ENCODE assay signal across 19 cellular contexts in genomic region chr1:160799641-160800040, GRCh38. TPM values are rescaled to one million over a fixed set of nuclear protein-coding genes. Genes with fewer than 3 reads are reported as not detected.
DNase-seq lines count a peak whose midpoint lies in the region; ATAC-seq and TF ChIP-seq lines count a peak whose summit lies in the region.
"Had no signal": no experiment of that assay in that cellular context is flagged by ENCODE, and none has a peak within 500 bp of the region (broad histone marks: within the 10 kb centered on the region; RNA-seq: fewer than 3 reads in every experiment).

No MANE protein-coding gene starts in this region.

- no peaks in the 10 kb centered on the region for H3K79me2 ChIP-seq in DND-41 (ENCODE audit: insufficient read depth, low read length)

- WGBS in aorta, 2 donors: 88 to 94% methylated on average over 5 of the region's 5 CpGs

- peaks cover 84% of the 10 kb centered on the region for H3K4me1 Mint-ChIP-seq in CD4-positive, alpha-beta T cell (ENCODE audit: low read depth)
- peaks cover 67% of the 10 kb centered on the region for H3K4me1 Mint-ChIP-seq in activated T-helper 17 cell treated with anti-CD3 and anti-CD28 coated beads, Interleukin-2, amount 50 U/mL, for 72 hours
- peaks cover 71 to 88% (median 86%) of the 10 kb centered on the region in 3 donors for H3K4me1 Mint-ChIP-seq in naive B cell

- DNase-seq in CD4-positive, alpha-beta T cell: no peak
- DNase-seq in DND-41 (no peak), naive B cell (no peak), NAMALWA (ENCODE audit: low spot score) (no peak), aorta (no peak)
- DNase-seq: activated gamma-delta T cell, GF-D8, NCI-H2107, NCI-H524 treated with DMSO at 0.1 percent for 48 hours, ovary, right cardiac atrium, SW 1271, trophoblast cell had no signal

- peak overlapping the region; percentile 97 for H3K4me3 Mint-ChIP-seq in CD4-positive, alpha-beta T cell
- H3K4me3 Mint-ChIP-seq in activated T-helper 17 cell treated with anti-CD3 and anti-CD28 coated beads, Interleukin-2, amount 50 U/mL, for 72 hours: peak overlapping the region; percentile 83
- peak overlapping the region; percentile 87 to 98 (median 92) for H3K4me3 Mint-ChIP-seq in naive B cell

- CTCF ChIA-PET in CD4-positive, alpha-beta T cell (lab: Charles Lee): interaction anchor here (0.7 to 1.5 kb wide), 4 partner anchors 20 to 72 kb away, joined by 3 to 5 read pairs (median 4); no protein-coding TSS in a partner anchor

- H3K4me1 ChIP-seq in DND-41 (ENCODE audit: insufficient read depth, low read length) (peaks cover 70% of the 10 kb centered on the region), aorta (ENCODE audit: control insufficient read depth in 1 of 2, insufficient read depth in 2 of 2, low read length in 2 of 2) (no peaks in the 10 kb centered on the region)

- TF ChIP-seq CTCF in CD4-positive, alpha-beta T cell (IDR thresholded peaks at IDR 0.05): no peak
- TF ChIP-seq CTCF in DND-41 (IDR thresholded peaks at IDR 0.05; ENCODE audit: borderline replicate concordance, extremely low read depth, low read length, poor library complexity, severe bottlenecking): no peak

- H3K4me3 ChIP-seq in DND-41 (ENCODE audit: low read depth in 1 of 2, low read length in 2 of 2): no peak overlapping the region
- H3K4me3 ChIP-seq in aorta (ENCODE audit: low read length in 2 of 2): no peak overlapping the region
- H3K4me3 ChIP-seq: GM12878, ovary had no signal

- ATAC-seq in CD4-positive, alpha-beta T cell (ENCODE audit: poor library complexity): no peak
- no peak for ATAC-seq in DND-41 (ENCODE audit: insufficient read depth, low read depth)
- ATAC-seq in activated T-helper 17 cell treated with anti-CD3 and anti-CD28 coated beads, Interleukin-2, amount 50 U/mL, for 72 hours (replicated peaks): no peak
- ATAC-seq in naive B cell (ENCODE audit: low read depth in 2 of 2): no peak
- ATAC-seq in GM21528 (IDR thresholded peaks at IDR 0.05; ENCODE audit: low FRiP score, unreplicated experiment): no peak
- no peak for ATAC-seq in aorta (ENCODE audit: low FRiP score)
- ATAC-seq: GM12878, right cardiac atrium, Right ventricle myocardium inferior had no signal

- POLR2A ChIA-PET in CD4-positive, alpha-beta T cell (lab: Charles Lee): interaction anchor here (0.6 to 4.8 kb wide), 7 partner anchors 12 to 112 kb away, joined by 3 to 23 read pairs (median 5); no protein-coding TSS in a partner anchor

- H3K27me3 Mint-ChIP-seq in CD4-positive, alpha-beta T cell: no peaks in the 10 kb centered on the region
- H3K27me3 Mint-ChIP-seq in activated T-helper 17 cell treated with anti-CD3 and anti-CD28 coated beads, Interleukin-2, amount 50 U/mL, for 72 hours: no peaks in the 10 kb centered on the region
- no peaks in the 10 kb centered on the region for H3K27me3 Mint-ChIP-seq in naive B cell

- no peaks in the 10 kb centered on the region for H3K9me3 Mint-ChIP-seq in CD4-positive, alpha-beta T cell
- no peaks in the 10 kb centered on the region for H3K9me3 Mint-ChIP-seq in activated T-helper 17 cell treated with anti-CD3 and anti-CD28 coated beads, Interleukin-2, amount 50 U/mL, for 72 hours
- peaks cover 0 to 7% (median 2%) of the 10 kb centered on the region in 7 donors for H3K9me3 Mint-ChIP-seq in naive B cell

- no peaks in the 10 kb centered on the region for H3K36me3 ChIP-seq in DND-41 (ENCODE audit: insufficient read depth, low read length)
- H3K36me3 ChIP-seq in aorta (ENCODE audit: control insufficient read depth in 1 of 2, insufficient read depth in 2 of 2, low read length in 1 of 2): no peaks in the 10 kb centered on the region
- H3K36me3 ChIP-seq: ovary had no signal

- H3K4me2 ChIP-seq in DND-41 (ENCODE audit: insufficient read depth, low read length): no peak overlapping the region

- H3K27ac ChIP-seq in CD4-positive, alpha-beta T cell (ENCODE audit: low read depth, low read length): peak overlapping the region; percentile 88
- peak overlapping the region; percentile 75 for H3K27ac ChIP-seq in DND-41 (ENCODE audit: low read length)
- H3K27ac ChIP-seq in aorta (ENCODE audit: low read depth in 1 of 2, low read length in 2 of 2): no peak overlapping the region
- H3K27ac ChIP-seq: ovary had no signal

- H3K9ac ChIP-seq in DND-41 (ENCODE audit: low read depth, low read length): no peak overlapping the region

- H3K36me3 Mint-ChIP-seq in CD4-positive, alpha-beta T cell (ENCODE audit: low read depth): peaks cover 82% of the 10 kb centered on the region
- peaks cover 29% of the 10 kb centered on the region for H3K36me3 Mint-ChIP-seq in activated T-helper 17 cell treated with anti-CD3 and anti-CD28 coated beads, Interleukin-2, amount 50 U/mL, for 72 hours (ENCODE audit: low read depth)
- H3K36me3 Mint-ChIP-seq in naive B cell: peaks cover 22 to 48% of the 10 kb centered on the region in 2 donors

- H3K27ac Mint-ChIP-seq in CD4-positive, alpha-beta T cell: peak overlapping the region; percentile 92
- peak overlapping the region; percentile 75 for H3K27ac Mint-ChIP-seq in activated T-helper 17 cell treated with anti-CD3 and anti-CD28 coated beads, Interleukin-2, amount 50 U/mL, for 72 hours
- H3K27ac Mint-ChIP-seq in naive B cell: peak overlapping the region; percentile 88 to 100 (median 100)

- no peaks in the 10 kb centered on the region for H3K27me3 ChIP-seq in CD4-positive, alpha-beta T cell (ENCODE audit: control insufficient read depth, insufficient read depth, low read length)
- H3K27me3 ChIP-seq in DND-41 (ENCODE audit: insufficient read depth, low read length, poor library complexity): no peaks in the 10 kb centered on the region
- no peaks in the 10 kb centered on the region for H3K27me3 ChIP-seq in aorta (ENCODE audit: control insufficient read depth in 1 of 2, insufficient read depth in 2 of 2, low read length in 1 of 2)
- H3K27me3 ChIP-seq: ovary had no signal

- H3K9me3 ChIP-seq in CD4-positive, alpha-beta T cell (ENCODE audit: control insufficient read depth, low read length): no peaks in the 10 kb centered on the region
- no peaks in the 10 kb centered on the region for H3K9me3 ChIP-seq in DND-41 (ENCODE audit: insufficient read depth, low read length, severe bottlenecking)
- H3K9me3 ChIP-seq in aorta (ENCODE audit: control insufficient read depth, low read length): peaks cover 3% of the 10 kb centered on the region
- H3K9me3 ChIP-seq: ovary had no signal

- intact Hi-C loops in CD4-positive, alpha-beta T cell (cut with DNase I, micrococcal nuclease): loop anchor here (2.0 to 5.0 kb wide), 3 partner anchors 13 to 38 kb away; no protein-coding TSS in a partner anchor
- intact Hi-C loops in aorta (cut with DNase I): no loop called here

- 0 out of 2 replicates have a peak overlapping the region, but pooled peaks have one; percentile 37 for H2AFZ ChIP-seq in DND-41 (ENCODE audit: low read depth, low read length)

- no peaks in the 10 kb centered on the region for H4K20me1 ChIP-seq in DND-41 (ENCODE audit: insufficient read depth, low read length)

RNA-seq across cellular contexts. Expression of gene LY9, which starts 3.7 kb away (rescaled TPM):
- 100 to 1,000 TPM; 124 TPM for total RNA-seq in CD4-positive, alpha-beta T cell
- 1 to 10 TPM; 1.9 to 3.2 TPM for total RNA-seq in activated T-helper 17 cell treated with anti-CD3 and anti-CD28 coated beads, Interleukin-2, amount 50 U/mL, for 72 hours
- polyA plus RNA-seq in naive B cell (ENCODE audit: low read depth in 6 of 6) (100 to 1,000 TPM; 143 to 230 (median 167) TPM), aorta (1 to 10 TPM in 1 of 2 donors, under 1 TPM in 1; 0.10 to 2.0 TPM)
- 1 to 10 TPM in 1 of 2 donors, under 1 TPM in 1; 0.71 to 1.2 TPM for total RNA-seq in aorta
- total RNA-seq: fibroblast of villous mesenchyme, H4, Right ventricle myocardium inferior had no signal

Comparison
In these comparisons a context has a peak if more than half of its experiments do, and no peak if none do; other contexts are left out.
1. H3K27ac ChIP-seq: peak in CD4-positive, alpha-beta T cell (single experiment) and DND-41 (single experiment); none in aorta (0 of 2).
2. RNA of gene LY9, which starts 3.7 kb away (total RNA-seq): 124 TPM in CD4-positive, alpha-beta T cell; 1.9 to 3.2 TPM in activated T-helper 17 cell treated with anti-CD3 and anti-CD28 coated beads, Interleukin-2, amount 50 U/mL, for 72 hours and 0.71 to 1.2 TPM in aorta; every median in the first group is over 10 times any median in the second.
3. intact Hi-C loops: an anchor here in CD4-positive, alpha-beta T cell (2.0 to 5.0 kb wide); none called in aorta.
4. Peak in every context shown above with its lines, with median percentiles within 50 percentile points of each other: H3K27ac Mint-ChIP-seq and H3K4me3 Mint-ChIP-seq.